Comparison of ENCODE assay signal across 19 cellular contexts in genomic region chr3:159858650-159859049, GRCh38. TPM values are rescaled to one million over a fixed set of nuclear protein-coding genes. Genes with fewer than 3 reads are reported as not detected.
"Had no signal": no experiment of that assay in that cellular context is flagged by ENCODE, and none has a peak within 500 bp of the region (broad histone marks: within the 10 kb centered on the region; RNA-seq: fewer than 3 reads in every experiment).

No MANE protein-coding gene starts in this region.

- H3K9ac ChIP-seq: SK-N-SH had no signal

- H3K36me3 ChIP-seq: colonic mucosa, ovary, tibial artery, uterus had no signal

- H3K27me3 ChIP-seq: colonic mucosa, ovary, tibial artery, uterus had no signal

- H3K4me3 ChIP-seq: colonic mucosa, mucosa of descending colon, ovary, tibial artery, uterus had no signal

- H3K4me1 ChIP-seq: colonic mucosa had no signal

- H3K27ac ChIP-seq: colonic mucosa, ovary, tibial artery had no signal

- H3K4me2 ChIP-seq: SK-N-SH had no signal

- H3K9me3 ChIP-seq: colonic mucosa, mucosa of descending colon, ovary, SK-N-SH, tibial artery, uterus had no signal

- ATAC-seq: activated T-helper 17 cell treated with anti-CD3 and anti-CD28 coated beads, Interleukin-2, amount 50 U/mL, for 72 hours; mucosa of descending colon; naive thymus-derived CD4-positive, alpha-beta T cell; stimulated activated naive B cell treated with anti-CD40 and anti-IgM and Interleukin-4, amounts not matched to agents 10 μg/mL and 1 μg/mL and 100 μg/mL, for 72 hours; T-cell had no signal

- FAIRE-seq: astrocyte had no signal

- DNase-seq: activated CD4-positive, CD25-positive, alpha-beta regulatory T cell treated with anti-CD3 and anti-CD28 coated beads, Interleukin-2, amount 50 U/mL, for 72 hours; activated naive CD4-positive, alpha-beta T cell treated with anti-CD3 and anti-CD28 coated beads, Interleukin-2, amount 10 ng/mL, durations not matched to agents 7 days and 5 days; activated T-cell treated with anti-CD3 and anti-CD28 coated beads for 4 hours; central memory CD4-positive, alpha-beta T cell; colonic mucosa; effector memory CD4-positive, alpha-beta T cell; erythroblast; mucosa of descending colon; naive thymus-derived CD4-positive, alpha-beta T cell; ovary; SK-N-SH; stimulated activated CD4-positive, alpha-beta T cell treated with anti-CD3 and anti-CD28 coated beads, Interleukin-4, amount 100 ng/mL, for 1 hour; stimulated activated naive B cell treated with anti-CD40 and anti-IgM and Interleukin-4, amounts not matched to agents 10 μg/mL and 1 μg/mL and 100 μg/mL, for 72 hours; T-cell; T1000; tibial artery; uterus had no signal

RNA-seq across cellular contexts. Expression of gene SCHIP1, which starts 19.0 kb away (rescaled TPM):
- total RNA-seq: activated T-helper 17 cell treated with anti-CD3 and anti-CD28 coated beads, Interleukin-2, amount 50 U/mL, for 72 hours; naive thymus-derived CD4-positive, alpha-beta T cell had no signal
- polyA plus RNA-seq: naive thymus-derived CD4-positive, alpha-beta T cell had no signal
